8 cellular contexts compared by ENCODE assay signal in the genomic region with DNA sequence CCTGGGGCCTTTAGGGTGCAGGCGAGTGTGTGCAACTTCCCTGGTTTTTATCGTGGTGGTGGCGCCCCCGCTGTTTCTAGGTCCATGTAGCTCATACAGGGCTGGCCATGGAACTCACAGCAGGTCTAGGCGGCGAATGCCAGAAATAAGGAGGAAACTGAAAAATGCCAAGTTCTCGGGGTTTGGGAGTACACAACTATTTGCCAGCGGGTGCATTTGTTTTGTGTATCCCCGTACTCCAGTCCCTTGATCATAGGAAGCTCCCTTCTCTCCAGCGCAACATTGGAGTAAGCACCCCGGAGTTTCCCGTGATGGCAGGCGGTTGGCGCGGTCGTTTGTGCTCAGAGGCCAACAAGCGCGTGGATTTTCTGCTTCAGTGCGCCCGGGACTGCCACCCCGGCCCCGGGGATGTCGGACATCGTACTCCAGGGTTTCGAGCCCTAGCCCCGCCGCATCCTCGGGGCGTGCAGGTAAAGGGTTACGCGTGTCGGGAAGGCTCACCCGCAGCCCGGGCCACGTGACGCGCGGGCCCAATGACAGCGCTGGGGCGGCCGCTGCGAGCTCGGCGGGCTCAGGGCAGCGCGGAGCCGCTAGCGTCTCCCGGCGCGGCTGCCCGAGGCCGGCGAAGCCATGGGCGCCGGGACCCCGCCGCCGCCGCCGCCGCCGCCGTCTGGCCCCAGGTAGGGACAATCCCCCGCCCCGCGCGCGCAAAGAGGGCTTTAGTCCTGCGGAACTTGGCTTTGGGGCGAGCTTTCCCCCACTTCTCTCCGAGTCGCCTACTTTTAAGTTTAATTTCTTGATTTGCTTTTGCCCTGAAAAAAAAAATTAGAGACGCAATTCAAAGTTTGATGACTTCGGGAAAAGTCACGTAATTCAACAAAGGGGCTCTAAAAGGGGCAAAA.
A peak's percentile ranks its signal among the peaks of the same experiment; 100 is the strongest.
DNase-seq lines count a peak whose midpoint lies in the region; ATAC-seq, FAIRE-seq and TF ChIP-seq lines count a peak whose summit lies in the region.

No MANE protein-coding gene starts in this region.

- H3F3A ChIP-seq in neural cell (ENCODE audit: insufficient read depth, low read length, poor library complexity, severe bottlenecking), result no peaks in the 10 kb centered on the region

- ATAC-seq in HG03039 (IDR thresholded peaks at IDR 0.05; ENCODE audit: unreplicated experiment), result peak; percentile 85

- H2AFZ ChIP-seq in neural cell (ENCODE audit: low read depth, low read length), result no peak overlapping the region

- H4K20me1 ChIP-seq in neural cell (ENCODE audit: insufficient read depth), result no peaks in the 10 kb centered on the region

- TF ChIP-seq EP300 in neural cell (conservative IDR thresholded peaks at IDR 0.05; ENCODE audit: poor library complexity, severe bottlenecking), result no peak
- TF ChIP-seq EP300 in suprapubic skin (IDR thresholded peaks at IDR 0.05), result no peak

- DNase-seq in DMS 273 (lab: John Stamatoyannopoulos, UW; ENCODE audit: unreplicated experiment) (peak; percentile 82), DMS 273 treated with DMSO at 0.1 percent for 48 hours (lab: John Stamatoyannopoulos, UW) (no peak), NCI-H748 treated with DMSO at 0.1 percent for 48 hours (lab: John Stamatoyannopoulos, UW) (peak; percentile 58), frontal cortex (ENCODE audit: low spot score in 2 of 2) (peak; percentile 72 to 77), suprapubic skin (ENCODE audit: low spot score in 2 of 2) (peak in 1 of 2 donors; percentile 65)
- DNase-seq in activated effector memory CD4-positive, alpha-beta T cell treated with anti-CD3 and anti-CD28 coated beads, Interleukin-2, amount 50 U/mL, for 16 hours, result peak; percentile 76

- H3K9me3 ChIP-seq in neural cell (ENCODE audit: low read length) (no peaks in the 10 kb centered on the region), suprapubic skin (no peaks in the 10 kb centered on the region)

- H3K27me3 ChIP-seq in neural cell (ENCODE audit: insufficient read depth, low read depth, low read length) (peaks cover 25% of the 10 kb centered on the region), suprapubic skin (peaks cover 42% of the 10 kb centered on the region)

- H3K4me2 ChIP-seq in neural cell (ENCODE audit: low read length), result peak overlapping the region; percentile 53

- H3K36me3 ChIP-seq in neural cell (ENCODE audit: insufficient read depth, low read length), result no peaks in the 10 kb centered on the region
- H3K36me3 ChIP-seq in suprapubic skin, result no peaks in the 10 kb centered on the region

- 0% methylated on average over 31 of the region's 76 CpGs for WGBS in suprapubic skin

- no peak for TF ChIP-seq CTCF in neural cell (IDR thresholded peaks at IDR 0.05; ENCODE audit: poor library complexity, severe bottlenecking)
- TF ChIP-seq CTCF in suprapubic skin (IDR thresholded peaks at IDR 0.05), result no peak

- no peaks in the 10 kb centered on the region for H3K9me2 ChIP-seq in neural cell (ENCODE audit: insufficient read depth, low read length)

- peaks cover 17% of the 10 kb centered on the region for H3K4me1 ChIP-seq in suprapubic skin

- no peak for FAIRE-seq in frontal cortex (lab: Jason Lieb, UNC)

- no peak for TF ChIP-seq POLR2A in suprapubic skin (IDR thresholded peaks at IDR 0.05)

- TF ChIP-seq RAD21 in neural cell (conservative IDR thresholded peaks at IDR 0.05), result peak; percentile 28

- no peaks in the 10 kb centered on the region for H3K79me2 ChIP-seq in neural cell (replicated peaks; ENCODE audit: insufficient read depth, low read length)

- peak overlapping the region; percentile 78 for H3K4me3 ChIP-seq in neural cell (ENCODE audit: low read length)
- peak overlapping the region; percentile 61 for H3K4me3 ChIP-seq in suprapubic skin

- H3K27ac ChIP-seq in neural cell (ENCODE audit: low read length) (no peak overlapping the region), suprapubic skin (no peak overlapping the region)

- peak overlapping the region; percentile 35 for H3K9ac ChIP-seq in neural cell (ENCODE audit: low read length)

TF ChIP-seq in neural cell, 6 proteins besides CTCF, POLR2A, EP300 and RAD21:
- TF ChIP-seq POLR2AphosphoS5 (IDR thresholded peaks at IDR 0.05) (no peak), SMC3 (conservative IDR thresholded peaks at IDR 0.05; ENCODE audit: poor library complexity) (no peak), TAF1 (IDR thresholded peaks at IDR 0.05; ENCODE audit: low read depth) (peak; percentile 49), MXI1 (conservative IDR thresholded peaks at IDR 0.05; ENCODE audit: poor library complexity, severe bottlenecking) (peak; percentile 47), EZH2 (IDR thresholded peaks at IDR 0.05; ENCODE audit: borderline replicate concordance, insufficient read depth, low read length, poor library complexity, severe bottlenecking) (no peak)
- TF ChIP-seq, protein P1, sequence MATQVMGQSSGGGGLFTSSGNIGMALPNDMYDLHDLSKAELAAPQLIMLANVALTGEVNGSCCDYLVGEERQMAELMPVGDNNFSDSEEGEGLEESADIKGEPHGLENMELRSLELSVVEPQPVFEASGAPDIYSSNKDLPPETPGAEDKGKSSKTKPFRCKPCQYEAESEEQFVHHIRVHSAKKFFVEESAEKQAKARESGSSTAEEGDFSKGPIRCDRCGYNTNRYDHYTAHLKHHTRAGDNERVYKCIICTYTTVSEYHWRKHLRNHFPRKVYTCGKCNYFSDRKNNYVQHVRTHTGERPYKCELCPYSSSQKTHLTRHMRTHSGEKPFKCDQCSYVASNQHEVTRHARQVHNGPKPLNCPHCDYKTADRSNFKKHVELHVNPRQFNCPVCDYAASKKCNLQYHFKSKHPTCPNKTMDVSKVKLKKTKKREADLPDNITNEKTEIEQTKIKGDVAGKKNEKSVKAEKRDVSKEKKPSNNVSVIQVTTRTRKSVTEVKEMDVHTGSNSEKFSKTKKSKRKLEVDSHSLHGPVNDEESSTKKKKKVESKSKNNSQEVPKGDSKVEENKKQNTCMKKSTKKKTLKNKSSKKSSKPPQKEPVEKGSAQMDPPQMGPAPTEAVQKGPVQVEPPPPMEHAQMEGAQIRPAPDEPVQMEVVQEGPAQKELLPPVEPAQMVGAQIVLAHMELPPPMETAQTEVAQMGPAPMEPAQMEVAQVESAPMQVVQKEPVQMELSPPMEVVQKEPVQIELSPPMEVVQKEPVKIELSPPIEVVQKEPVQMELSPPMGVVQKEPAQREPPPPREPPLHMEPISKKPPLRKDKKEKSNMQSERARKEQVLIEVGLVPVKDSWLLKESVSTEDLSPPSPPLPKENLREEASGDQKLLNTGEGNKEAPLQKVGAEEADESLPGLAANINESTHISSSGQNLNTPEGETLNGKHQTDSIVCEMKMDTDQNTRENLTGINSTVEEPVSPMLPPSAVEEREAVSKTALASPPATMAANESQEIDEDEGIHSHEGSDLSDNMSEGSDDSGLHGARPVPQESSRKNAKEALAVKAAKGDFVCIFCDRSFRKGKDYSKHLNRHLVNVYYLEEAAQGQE (IDR thresholded peaks at IDR 0.05; ENCODE audit: borderline replicate concordance), result no peak
